In genomic region chr6:43927525-43928210, GRCh38 we compare ENCODE assay signal across 11 cellular contexts.
DNase-seq lines count a peak whose midpoint lies in the region; ATAC-seq and TF ChIP-seq lines count a peak whose summit lies in the region.
"Had no signal": no experiment of that assay in that cellular context is flagged by ENCODE, and none has a peak within 500 bp of the region (broad histone marks: within the 10 kb centered on the region; RNA-seq: fewer than 3 reads in every experiment).

No MANE protein-coding gene starts in this region.

- no peak overlapping the region for H3K4me2 ChIP-seq in PC-3 (ENCODE audit: low read length)

- intact Hi-C loops in PC-3 (cut with micrococcal nuclease): loop anchor here (2.0 to 5.0 kb wide), 3 partner anchors 71 to 147 kb away; no protein-coding TSS in a partner anchor

- H4K20me1 ChIP-seq in PC-3 (ENCODE audit: low read length): no peaks in the 10 kb centered on the region

- H3K4me1 ChIP-seq in PC-3 (ENCODE audit: insufficient read depth, low read length): peaks cover 32% of the 10 kb centered on the region

- no peaks in the 10 kb centered on the region for H3K27me3 ChIP-seq in PC-3 (ENCODE audit: low read length)
- H3K27me3 ChIP-seq: SJSA1 had no signal

- POLR2A ChIA-PET in PC-3 (lab: Charles Lee; ENCODE audit: unreplicated experiment): no interaction called here

- peak overlapping the region; percentile 4 for H3K27ac Mint-ChIP-seq in activated T-cell treated with anti-CD3 and anti-CD28 coated beads, Interleukin-2, amount 50 U/mL, for 24 hours
- no peak overlapping the region for H3K27ac Mint-ChIP-seq in stimulated activated naive B cell treated with anti-CD40 and anti-IgM and Interleukin-4, amounts not matched to agents 10 μg/mL and 1 μg/mL and 100 μg/mL, for 72 hours
- H3K27ac Mint-ChIP-seq in endothelial cell (ENCODE audit: unreplicated experiment): no peak overlapping the region
- H3K27ac Mint-ChIP-seq: natural killer cell had no signal

- H3K4me1 Mint-ChIP-seq in activated T-cell treated with anti-CD3 and anti-CD28 coated beads, Interleukin-2, amount 50 U/mL, for 24 hours (ENCODE audit: low read depth): peaks cover 40% of the 10 kb centered on the region
- peaks cover 21% of the 10 kb centered on the region for H3K4me1 Mint-ChIP-seq in activated T-cell treated with anti-CD3 and anti-CD28 coated beads, Interleukin-2, amount 50 U/mL, for 4 hours (ENCODE audit: low read depth)
- peaks cover 16 to 23% of the 10 kb centered on the region in 2 donors for H3K4me1 Mint-ChIP-seq in stimulated activated naive B cell treated with anti-CD40 and anti-IgM and Interleukin-4, amounts not matched to agents 10 μg/mL and 1 μg/mL and 100 μg/mL, for 72 hours
- H3K4me1 Mint-ChIP-seq in endothelial cell (ENCODE audit: unreplicated experiment): peaks cover 2% of the 10 kb centered on the region

- H3K9ac ChIP-seq in PC-3 (ENCODE audit: low read length): no peak overlapping the region

- CTCF ChIA-PET in PC-3 (lab: Charles Lee): interaction anchor here (1.3 kb wide), 1 partner anchor 146 kb away, joined by 4 read pairs; no protein-coding TSS in a partner anchor

- H3K27ac ChIP-seq in PC-3 (ENCODE audit: low read length): no peak overlapping the region

- no peaks in the 10 kb centered on the region for H3K36me3 Mint-ChIP-seq in activated T-cell treated with anti-CD3 and anti-CD28 coated beads, Interleukin-2, amount 50 U/mL, for 24 hours (ENCODE audit: low read depth)
- H3K36me3 Mint-ChIP-seq in activated T-cell treated with anti-CD3 and anti-CD28 coated beads, Interleukin-2, amount 50 U/mL, for 4 hours (ENCODE audit: insufficient read depth): no peaks in the 10 kb centered on the region
- H3K36me3 Mint-ChIP-seq in stimulated activated naive B cell treated with anti-CD40 and anti-IgM and Interleukin-4, amounts not matched to agents 10 μg/mL and 1 μg/mL and 100 μg/mL, for 72 hours: no peaks in the 10 kb centered on the region
- H3K36me3 Mint-ChIP-seq in endothelial cell (ENCODE audit: low read depth, unreplicated experiment): no peaks in the 10 kb centered on the region
- H3K36me3 Mint-ChIP-seq: natural killer cell had no signal

- H3K27me3 Mint-ChIP-seq in activated T-cell treated with anti-CD3 and anti-CD28 coated beads, Interleukin-2, amount 50 U/mL, for 24 hours: no peaks in the 10 kb centered on the region
- H3K27me3 Mint-ChIP-seq in activated T-cell treated with anti-CD3 and anti-CD28 coated beads, Interleukin-2, amount 50 U/mL, for 4 hours (ENCODE audit: low read depth): no peaks in the 10 kb centered on the region
- H3K27me3 Mint-ChIP-seq in stimulated activated naive B cell treated with anti-CD40 and anti-IgM and Interleukin-4, amounts not matched to agents 10 μg/mL and 1 μg/mL and 100 μg/mL, for 72 hours: no peaks in the 10 kb centered on the region
- H3K27me3 Mint-ChIP-seq in endothelial cell (ENCODE audit: unreplicated experiment): peaks cover 1% of the 10 kb centered on the region
- H3K27me3 Mint-ChIP-seq: central memory CD8-positive, alpha-beta T cell had no signal

- H3K4me3 ChIP-seq in PC-3 (ENCODE audit: low read length) (no peak overlapping the region), epithelial cell of esophagus (ENCODE audit: low read length) (no peak overlapping the region)
- H3K4me3 ChIP-seq: SJSA1 had no signal

- H2AFZ ChIP-seq in PC-3 (ENCODE audit: low read length): no peak overlapping the region

- H3K36me3 ChIP-seq in PC-3 (ENCODE audit: low read depth, low read length): no peaks in the 10 kb centered on the region
- H3K36me3 ChIP-seq: SJSA1 had no signal

- H3F3A ChIP-seq in PC-3 (ENCODE audit: low read length, unreplicated experiment): no peaks in the 10 kb centered on the region

- no peaks in the 10 kb centered on the region for H3K9me3 ChIP-seq in PC-3 (ENCODE audit: low read length)
- H3K9me3 ChIP-seq: SJSA1 had no signal

- ATAC-seq in activated T-cell treated with anti-CD3 and anti-CD28 coated beads, Interleukin-2, amount 50 U/mL, for 4 hours: no peak
- peak; percentile 45 for ATAC-seq in PC-3
- peak; percentile 30 to 51 for ATAC-seq in stimulated activated naive B cell treated with anti-CD40 and anti-IgM and Interleukin-4, amounts not matched to agents 10 μg/mL and 1 μg/mL and 100 μg/mL, for 72 hours (replicated peaks)
- ATAC-seq: natural killer cell had no signal

- no peaks in the 10 kb centered on the region for H3K79me2 ChIP-seq in PC-3 (ENCODE audit: low read length)

- H3K9me2 ChIP-seq in PC-3 (replicated peaks; ENCODE audit: low read length): no peaks in the 10 kb centered on the region

- H3K4me3 Mint-ChIP-seq in activated T-cell treated with anti-CD3 and anti-CD28 coated beads, Interleukin-2, amount 50 U/mL, for 24 hours: no peak overlapping the region
- H3K4me3 Mint-ChIP-seq in activated T-cell treated with anti-CD3 and anti-CD28 coated beads, Interleukin-2, amount 50 U/mL, for 4 hours: no peak overlapping the region
- no peak overlapping the region for H3K4me3 Mint-ChIP-seq in stimulated activated naive B cell treated with anti-CD40 and anti-IgM and Interleukin-4, amounts not matched to agents 10 μg/mL and 1 μg/mL and 100 μg/mL, for 72 hours
- H3K4me3 Mint-ChIP-seq in endothelial cell (ENCODE audit: unreplicated experiment): no peak overlapping the region
- H3K4me3 Mint-ChIP-seq: central memory CD8-positive, alpha-beta T cell; natural killer cell had no signal

- no peaks in the 10 kb centered on the region for H3K9me3 Mint-ChIP-seq in activated T-cell treated with anti-CD3 and anti-CD28 coated beads, Interleukin-2, amount 50 U/mL, for 24 hours
- no peaks in the 10 kb centered on the region for H3K9me3 Mint-ChIP-seq in activated T-cell treated with anti-CD3 and anti-CD28 coated beads, Interleukin-2, amount 50 U/mL, for 4 hours
- H3K9me3 Mint-ChIP-seq in stimulated activated naive B cell treated with anti-CD40 and anti-IgM and Interleukin-4, amounts not matched to agents 10 μg/mL and 1 μg/mL and 100 μg/mL, for 72 hours: no peaks in the 10 kb centered on the region
- H3K9me3 Mint-ChIP-seq in endothelial cell (ENCODE audit: unreplicated experiment): no peaks in the 10 kb centered on the region
- H3K9me3 Mint-ChIP-seq: central memory CD8-positive, alpha-beta T cell; natural killer cell had no signal

- no peak for DNase-seq in activated T-cell treated with anti-CD3 and anti-CD28 coated beads, Interleukin-2, amount 50 U/mL, for 24 hours
- no peak for DNase-seq in activated T-cell treated with anti-CD3 and anti-CD28 coated beads, Interleukin-2, amount 50 U/mL, for 4 hours
- DNase-seq in PC-3 (peak; percentile 56), epithelial cell of esophagus (ENCODE audit: low read depth) (peak; percentile 62), endothelial cell (ENCODE audit: low spot score) (no peak), NCI-H1694 treated with DMSO at 0.1 percent for 48 hours (lab: John Stamatoyannopoulos, UW) (no peak), GM10266 (ENCODE audit: extremely low spot score) (no peak)
- DNase-seq in stimulated activated naive B cell treated with anti-CD40 and anti-IgM and Interleukin-4, amounts not matched to agents 10 μg/mL and 1 μg/mL and 100 μg/mL, for 72 hours: peak; percentile 6
- DNase-seq: natural killer cell had no signal

- TF ChIP-seq CTCF in PC-3 (conservative IDR thresholded peaks at IDR 0.05; ENCODE audit: low read depth, low read length): peak; percentile 33; the same call in 1 of the 2 replicates
- TF ChIP-seq CTCF in epithelial cell of esophagus (IDR thresholded peaks at IDR 0.05; ENCODE audit: insufficient read depth, low read depth, low read length, missing control alignments): peak; percentile 30
- no peak for TF ChIP-seq CTCF in endothelial cell (IDR thresholded peaks at IDR 0.05; ENCODE audit: unreplicated experiment)
- no peak for TF ChIP-seq CTCF in GM10266 (IDR thresholded peaks at IDR 0.05; ENCODE audit: control insufficient read depth, insufficient read depth, low read depth, missing control alignments)

- BruUV-seq in PC-3 (replicated peaks; lab: Mats Ljungman, UMichigan): no TSS peak

Comparison
In these comparisons a context has a peak if more than half of its experiments do, and no peak if none do; other contexts are left out.
1. DNase-seq: peak in PC-3 (single experiment), epithelial cell of esophagus (single experiment) and stimulated activated naive B cell treated with anti-CD40 and anti-IgM and Interleukin-4, amounts not matched to agents 10 μg/mL and 1 μg/mL and 100 μg/mL, for 72 hours (single experiment); none in activated T-cell treated with anti-CD3 and anti-CD28 coated beads, Interleukin-2, amount 50 U/mL, for 24 hours (single experiment), activated T-cell treated with anti-CD3 and anti-CD28 coated beads, Interleukin-2, amount 50 U/mL, for 4 hours (single experiment), endothelial cell (single experiment), NCI-H1694 treated with DMSO at 0.1 percent for 48 hours (single experiment) and GM10266 (single experiment).
2. ATAC-seq: peak in PC-3 (single experiment) and stimulated activated naive B cell treated with anti-CD40 and anti-IgM and Interleukin-4, amounts not matched to agents 10 μg/mL and 1 μg/mL and 100 μg/mL, for 72 hours (2 of 2); none in activated T-cell treated with anti-CD3 and anti-CD28 coated beads, Interleukin-2, amount 50 U/mL, for 4 hours (0 of 2).
3. CTCF ChIP-seq: peak in PC-3 (single experiment) and epithelial cell of esophagus (single experiment); none in endothelial cell (single experiment) and GM10266 (single experiment).